ENCODE assay signal across 8 cellular contexts in genomic region chr19:13849991-13850909, GRCh38. TPM values are rescaled to one million over a fixed set of nuclear protein-coding genes. Genes with fewer than 3 reads are reported as not detected.
A peak's percentile ranks its signal among the peaks of the same experiment; 100 is the strongest.
DNase-seq lines count a peak whose midpoint lies in the region; ATAC-seq and TF ChIP-seq lines count a peak whose summit lies in the region.

No MANE protein-coding gene starts in this region.

- no peaks in the 10 kb centered on the region for H3K9me2 ChIP-seq in DOHH2 (replicated peaks; ENCODE audit: control insufficient read depth, low read length)

- H3K4me2 ChIP-seq in DOHH2 (ENCODE audit: low read length): peak overlapping the region; percentile 45

- H3K27ac Mint-ChIP-seq in activated CD4-positive, alpha-beta T cell treated with anti-CD3 and anti-CD28 coated beads for 36 hours: peak overlapping the region; percentile 85

- no peak for ATAC-seq in activated CD4-positive, alpha-beta T cell treated with anti-CD3 and anti-CD28 coated beads for 36 hours
- ATAC-seq in HG03439 (IDR thresholded peaks at IDR 0.05; ENCODE audit: unreplicated experiment) (no peak), HG02840 (IDR thresholded peaks at IDR 0.05; ENCODE audit: low FRiP score, unreplicated experiment) (no peak)

- intact Hi-C loops in activated CD4-positive, alpha-beta T cell treated with anti-CD3 and anti-CD28 coated beads for 36 hours (cut with DNase I, micrococcal nuclease): loop anchor here (1.0 to 10.0 kb wide), 5 partner anchors 13 to 1447 kb away; partner anchors contain the start of genes ADGRE5 (in 1 of the 2), IER2 (in 1 of the 2), STX10 (in 1 of the 2) and ZSWIM4 (in 1 of the 2)

- no peak overlapping the region for H3K27ac ChIP-seq in DOHH2 (ENCODE audit: low read depth, low read length)

- no peaks in the 10 kb centered on the region for H3K79me2 ChIP-seq in DOHH2 (ENCODE audit: control insufficient read depth, low read length)

- H3K36me3 Mint-ChIP-seq in activated CD4-positive, alpha-beta T cell treated with anti-CD3 and anti-CD28 coated beads for 36 hours (ENCODE audit: low read depth): no peaks in the 10 kb centered on the region

- peaks cover 22% of the 10 kb centered on the region for H3F3A ChIP-seq in DOHH2 (ENCODE audit: control insufficient read depth, insufficient read depth)

- no peaks in the 10 kb centered on the region for H3K9me3 Mint-ChIP-seq in activated CD4-positive, alpha-beta T cell treated with anti-CD3 and anti-CD28 coated beads for 36 hours (ENCODE audit: low read depth)

- H3K27me3 ChIP-seq in DOHH2 (ENCODE audit: control insufficient read depth, low read length): no peaks in the 10 kb centered on the region

- peak overlapping the region; percentile 61 for H3K4me3 Mint-ChIP-seq in activated CD4-positive, alpha-beta T cell treated with anti-CD3 and anti-CD28 coated beads for 36 hours

- DNase-seq in NCI-H1105 treated with DMSO at 0.1 percent for 48 hours (lab: John Stamatoyannopoulos, UW) (peak; percentile 50), dermis microvascular lymphatic vessel endothelial cell (ENCODE audit: low read depth in 2 of 2) (peak; percentile 45 to 87), left kidney (ENCODE audit: low read depth, low spot score) (peak; percentile 89)
- peak; percentile 86 for DNase-seq in activated CD4-positive, alpha-beta T cell treated with anti-CD3 and anti-CD28 coated beads for 36 hours
- peak; percentile 67 to 75 for DNase-seq in stimulated activated CD4-positive, alpha-beta T cell treated with anti-CD3 and anti-CD28 coated beads, Interleukin-2, amount 100 ng/mL, for 48 hours

- H3K9me3 ChIP-seq in DOHH2 (ENCODE audit: control insufficient read depth, insufficient read depth, low read length): no peaks in the 10 kb centered on the region

- peaks cover 40% of the 10 kb centered on the region for H3K4me1 ChIP-seq in DOHH2 (ENCODE audit: control insufficient read depth, low read length)

- TF ChIP-seq CTCF in DOHH2 (IDR thresholded peaks at IDR 0.05; ENCODE audit: low read depth, low read length, poor library complexity, severe bottlenecking): no peak

- no peaks in the 10 kb centered on the region for H3K36me3 ChIP-seq in DOHH2 (ENCODE audit: control insufficient read depth, low read length)

- POLR2A ChIA-PET in activated CD4-positive, alpha-beta T cell treated with anti-CD3 and anti-CD28 coated beads for 36 hours (lab: Charles Lee): no interaction called here

- CTCF ChIA-PET in activated CD4-positive, alpha-beta T cell treated with anti-CD3 and anti-CD28 coated beads for 36 hours (lab: Charles Lee): interaction anchor here (0.5 to 3.6 kb wide), 7 partner anchors 11 to 221 kb away, joined by 3 to 27 read pairs (median 3); no protein-coding TSS in a partner anchor

- H4K20me1 ChIP-seq in DOHH2 (ENCODE audit: control insufficient read depth, insufficient read depth, low read depth, low read length): no peaks in the 10 kb centered on the region

- H3K4me3 ChIP-seq in DOHH2 (ENCODE audit: low read length): peak overlapping the region; percentile 25; the same call in 1 of the 2 replicates

- H3K27me3 Mint-ChIP-seq in activated CD4-positive, alpha-beta T cell treated with anti-CD3 and anti-CD28 coated beads for 36 hours: no peaks in the 10 kb centered on the region

- H3K4me1 Mint-ChIP-seq in activated CD4-positive, alpha-beta T cell treated with anti-CD3 and anti-CD28 coated beads for 36 hours: peaks cover 32% of the 10 kb centered on the region

RNA-seq across cellular contexts. Expression of gene NANOS3, which starts 26.7 kb away (rescaled TPM):
- 1 to 10 TPM; 1.2 to 1.6 TPM for total RNA-seq in activated CD4-positive, alpha-beta T cell treated with anti-CD3 and anti-CD28 coated beads for 36 hours
- 0.25 TPM in 1 of 2 replicates, not detected in the other for total RNA-seq in dermis microvascular lymphatic vessel endothelial cell

RNA-seq across cellular contexts. Expression of gene ZSWIM4, which starts 55.0 kb away (rescaled TPM):
- 1 to 10 TPM; 5.6 to 5.8 TPM for total RNA-seq in activated CD4-positive, alpha-beta T cell treated with anti-CD3 and anti-CD28 coated beads for 36 hours
- total RNA-seq in dermis microvascular lymphatic vessel endothelial cell: 8.5 and 18.6 TPM in 2 replicates

RNA-seq across cellular contexts. Expression of gene BRME1, which starts 55.7 kb away (rescaled TPM):
- 1 to 10 TPM; 5.3 to 5.5 TPM for total RNA-seq in activated CD4-positive, alpha-beta T cell treated with anti-CD3 and anti-CD28 coated beads for 36 hours
- total RNA-seq in dermis microvascular lymphatic vessel endothelial cell: 0.25 and 0.39 TPM in 2 replicates

RNA-seq across cellular contexts. Expression of gene CC2D1A, which starts 55.8 kb away (rescaled TPM):
- 10 to 100 TPM; 30.2 to 34.3 TPM for total RNA-seq in activated CD4-positive, alpha-beta T cell treated with anti-CD3 and anti-CD28 coated beads for 36 hours
- total RNA-seq in dermis microvascular lymphatic vessel endothelial cell: 3.7 and 5.6 TPM in 2 replicates
